17 cellular contexts compared by ENCODE assay signal in genomic region chr5:154478752-154479159, GRCh38. TPM values are rescaled to one million over a fixed set of nuclear protein-coding genes. Genes with fewer than 3 reads are reported as not detected.
DNase-seq lines count a peak whose midpoint lies in the region; ATAC-seq and TF ChIP-seq lines count a peak whose summit lies in the region.
"Had no signal": no experiment of that assay in that cellular context is flagged by ENCODE, and none has a peak within 500 bp of the region (broad histone marks: within the 10 kb centered on the region; RNA-seq: fewer than 3 reads in every experiment).

No MANE protein-coding gene starts in this region.

- H3K4me1 ChIP-seq in HUES48 (ENCODE audit: control insufficient read depth, insufficient read depth, low read length) = peaks cover 64% of the 10 kb centered on the region

- H3K27me3 ChIP-seq in HUES48 (ENCODE audit: control insufficient read depth, insufficient read depth, low read length) (peaks cover 100% of the 10 kb centered on the region), neural cell (ENCODE audit: insufficient read depth, low read depth, low read length) (peaks cover 100% of the 10 kb centered on the region)

- H3K27ac Mint-ChIP-seq in T-cell = no peak overlapping the region
- H3K27ac Mint-ChIP-seq: activated CD4-positive, alpha-beta T cell treated with anti-CD3 and anti-CD28 coated beads for 36 hours; CD8-positive, alpha-beta T cell had no signal

- H3K27me3 Mint-ChIP-seq in T-cell = peaks cover 85 to 92% of the 10 kb centered on the region in 2 donors

- H4K20me1 ChIP-seq in neural cell (ENCODE audit: insufficient read depth) = no peaks in the 10 kb centered on the region

- no peaks in the 10 kb centered on the region for H3K9me3 ChIP-seq in HUES48 (ENCODE audit: control insufficient read depth, insufficient read depth, low read length)
- no peaks in the 10 kb centered on the region for H3K9me3 ChIP-seq in neural cell (ENCODE audit: low read length)

- no peak for TF ChIP-seq EP300 in neural cell (conservative IDR thresholded peaks at IDR 0.05; ENCODE audit: poor library complexity, severe bottlenecking)

- H3K9me2 ChIP-seq in neural cell (ENCODE audit: insufficient read depth, low read length) = no peaks in the 10 kb centered on the region

- no peak for TF ChIP-seq CTCF in neural cell (IDR thresholded peaks at IDR 0.05; ENCODE audit: poor library complexity, severe bottlenecking)

- peak in 2 of 3 experiments; percentile 36 to 44 for DNase-seq in NCI-H1417 (lab: John Stamatoyannopoulos, UW)
- DNase-seq in NCI-H1417 treated with DMSO at 0.1 percent for 48 hours (lab: John Stamatoyannopoulos, UW) = no peak
- DNase-seq in left cardiac atrium = peak; percentile 27
- DNase-seq in T-cell = no peak
- no peak for DNase-seq in retina
- DNase-seq: CD8-positive, alpha-beta T cell; effector CD4-positive, alpha-beta T cell; stimulated activated CD4-positive, alpha-beta T cell treated with anti-CD3 and anti-CD28 coated beads, Interleukin-4, amount 100 ng/mL, for 24 hours had no signal

- no peaks in the 10 kb centered on the region for H3K9me3 Mint-ChIP-seq in T-cell
- H3K9me3 Mint-ChIP-seq: activated T-cell treated with anti-CD3 and anti-CD28 coated beads, Interleukin-2, amount 50 U/mL, for 72 hours; CD8-positive, alpha-beta T cell had no signal

- no peaks in the 10 kb centered on the region for H3K36me3 ChIP-seq in HUES48 (ENCODE audit: control insufficient read depth, insufficient read depth, low read length)
- no peaks in the 10 kb centered on the region for H3K36me3 ChIP-seq in neural cell (ENCODE audit: insufficient read depth, low read length)

- peak overlapping the region; percentile 37; the same call in 1 of the 2 replicates for H3K4me3 ChIP-seq in HUES48 (ENCODE audit: low read depth, low read length)
- H3K4me3 ChIP-seq in neural cell (ENCODE audit: low read length) = peak overlapping the region; percentile 26

- no peak overlapping the region for H2AFZ ChIP-seq in neural cell (ENCODE audit: low read depth, low read length)

- peak overlapping the region in 1 of 3 donors; percentile 63 for H3K4me3 Mint-ChIP-seq in T-cell
- H3K4me3 Mint-ChIP-seq: activated CD4-positive, alpha-beta T cell treated with anti-CD3 and anti-CD28 coated beads for 36 hours had no signal

- H3K79me2 ChIP-seq in neural cell (replicated peaks; ENCODE audit: insufficient read depth, low read length) = no peaks in the 10 kb centered on the region

- H3K27ac ChIP-seq in HUES48 (ENCODE audit: low read depth, low read length) = no peak overlapping the region
- H3K27ac ChIP-seq in neural cell (ENCODE audit: low read length) = no peak overlapping the region

- peaks cover 64 to 67% (median 66%) of the 10 kb centered on the region in 3 donors for H3K4me1 Mint-ChIP-seq in T-cell

- H3K36me3 Mint-ChIP-seq in T-cell = no peaks in the 10 kb centered on the region
- H3K36me3 Mint-ChIP-seq: CD8-positive, alpha-beta T cell had no signal

- no peaks in the 10 kb centered on the region for H3F3A ChIP-seq in neural cell (ENCODE audit: insufficient read depth, low read length, poor library complexity, severe bottlenecking)

- POLR2A ChIA-PET in T-cell (lab: Charles Lee) = interaction anchor here in 1 of 2 donors (0.7 kb wide), 1 partner anchor 489 kb away, joined by 5 read pairs; no protein-coding TSS in a partner anchor

- intact Hi-C loops in left cardiac atrium (cut with DNase I) = no loop called here

- H3K4me2 ChIP-seq in neural cell (ENCODE audit: low read length) = no peak overlapping the region

- peak in 1 of 2 donors; percentile 23 for ATAC-seq in left cardiac atrium
- no peak for ATAC-seq in T-cell (replicated peaks in 1 of 4)
- ATAC-seq in GM18861 (IDR thresholded peaks at IDR 0.05; ENCODE audit: unreplicated experiment) = no peak
- ATAC-seq: activated T-cell treated with anti-CD3 and anti-CD28 coated beads, Interleukin-2, amount 50 U/mL, for 72 hours; CD8-positive, alpha-beta T cell had no signal

- CTCF ChIA-PET in T-cell (lab: Charles Lee) = no interaction called here

- TF ChIP-seq RAD21 in neural cell (conservative IDR thresholded peaks at IDR 0.05) = no peak

- H3K9ac ChIP-seq in HUES48 (ENCODE audit: low read depth, low read length) (no peak overlapping the region), neural cell (ENCODE audit: low read length) (no peak overlapping the region)

TF ChIP-seq in neural cell, 6 proteins besides CTCF, POLR2A, EP300 and RAD21:
- no peak for TF ChIP-seq REST (IDR thresholded peaks at IDR 0.05; ENCODE audit: borderline replicate concordance)
- TF ChIP-seq EZH2 (IDR thresholded peaks at IDR 0.05; ENCODE audit: borderline replicate concordance, insufficient read depth, low read length, poor library complexity, severe bottlenecking) = peak; percentile 37
- no peak for TF ChIP-seq POLR2AphosphoS5 (IDR thresholded peaks at IDR 0.05)

RNA-seq across cellular contexts. Expression of gene HAND1, which starts 0.7 kb away (rescaled TPM):
- total RNA-seq in left cardiac atrium (1 to 10 TPM; 4.7 to 5.2 TPM), T-cell (not detected)
- not detected in 2 replicates for polyA plus RNA-seq in neural cell
- polyA minus RNA-seq in neural cell = not detected in 2 replicates
- total RNA-seq: activated CD4-positive, alpha-beta T cell treated with anti-CD3 and anti-CD28 coated beads for 36 hours; activated T-cell treated with anti-CD3 and anti-CD28 coated beads, Interleukin-2, amount 50 U/mL, for 72 hours; CD8-positive, alpha-beta T cell; fibroblast of villous mesenchyme; kidney epithelial cell; myocyte; renal cortical epithelial cell had no signal

RNA-seq across cellular contexts. Expression of gene SAP30L, which starts 33.0 kb away (rescaled TPM):
- total RNA-seq in left cardiac atrium (10 to 100 TPM; 32.1 to 33.8 TPM), T-cell (10 to 100 TPM; 32.5 to 48.4 (median 38.1) TPM)
- polyA plus RNA-seq in neural cell = 18.5 and 32.7 TPM in 2 replicates
- polyA minus RNA-seq in neural cell = 32.8 and 40.7 TPM in 2 replicates

Comparison
In these comparisons a context has a peak if more than half of its experiments do, and no peak if none do; other contexts are left out.
1. DNase-seq: peak in NCI-H1417 (2 of 3) and left cardiac atrium (single experiment); none in NCI-H1417 treated with DMSO at 0.1 percent for 48 hours (single experiment), T-cell (0 of 34) and retina (single experiment).
2. RNA of gene HAND1, which starts 0.7 kb away (total RNA-seq): 4.7 to 5.2 TPM in left cardiac atrium; not detected in T-cell; every median in the first group is over 4 times any median in the second.